ENCODE assay signal across 24 cellular contexts in the genomic region with DNA sequence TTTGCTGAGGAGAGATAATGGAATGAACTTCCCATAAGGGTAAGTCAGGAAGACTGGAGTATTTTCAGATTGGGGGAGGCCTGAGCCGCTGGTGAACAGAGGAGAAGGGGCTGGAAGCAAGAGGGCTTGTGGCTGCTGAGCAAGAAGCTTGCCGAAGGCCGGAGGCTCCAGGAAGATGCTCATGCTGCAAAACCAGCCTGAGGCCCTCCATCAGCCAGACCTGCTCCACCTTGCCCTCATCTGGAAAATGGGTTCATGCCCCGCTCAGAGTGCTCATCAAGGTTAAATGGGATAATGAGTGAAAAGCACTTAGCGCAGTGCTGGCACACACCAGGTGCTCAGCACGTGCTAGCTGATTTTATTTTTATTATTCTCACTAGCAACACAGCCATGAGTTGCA.
"Had no signal": no experiment of that assay in that cellular context is flagged by ENCODE, and none has a peak within 500 bp of the region (broad histone marks: within the 10 kb centered on the region; RNA-seq: fewer than 3 reads in every experiment).

No MANE protein-coding gene starts in this region.

- DNase-seq: dermis blood vessel endothelial cell; effector memory CD4-positive, alpha-beta T cell; erythroblast; esophagus squamous epithelium; foreskin melanocyte; glutamatergic neuron; immature natural killer cell; islet precursor cell; mesenchymal stem cell; naive B cell; psoas muscle; spleen; stimulated activated CD4-positive, alpha-beta T cell treated with anti-CD3 and anti-CD28 coated beads, Interleukin-4, amount 100 ng/mL, for 4 hours; stimulated activated naive CD8-positive, alpha-beta T cell treated with anti-CD3 and anti-CD28 coated beads, Interleukin-15, Interleukin-2, amounts not matched to agents 100 U/mL and 50 U/mL, for 24 hours; testis had no signal

- H3K9me3 ChIP-seq: esophagus squamous epithelium, mucosa of descending colon, psoas muscle, spleen, testis, tibial artery had no signal

- H3K27me3 Mint-ChIP-seq: naive B cell; natural killer cell treated with Interleukin-12 subunit alpha and Interleukin-12 subunit beta and Interleukin-15 and Interleukin-18, amount 100 ng/mL, for 72 hours; type B pancreatic cell had no signal

- H3K4me1 Mint-ChIP-seq: immature natural killer cell, mesothelial cell of epicardium had no signal

- H3K36me3 ChIP-seq: esophagus squamous epithelium, spleen, tibial artery had no signal

- ATAC-seq: natural killer cell treated with Interleukin-12 subunit alpha and Interleukin-12 subunit beta and Interleukin-15 and Interleukin-18, amount 100 ng/mL, for 72 hours; psoas muscle; stimulated activated memory B cell treated with anti-CD40 and anti-IgM and Interleukin-4, amounts not matched to agents 10 μg/mL and 1 μg/mL and 100 μg/mL, for 72 hours; stimulated activated naive CD8-positive, alpha-beta T cell treated with anti-CD3 and anti-CD28 coated beads, Interleukin-15, Interleukin-2, amounts not matched to agents 100 U/mL and 50 U/mL, for 24 hours had no signal

- H3K27me3 ChIP-seq: spleen, testis had no signal

- H3K27ac Mint-ChIP-seq: mesothelial cell of epicardium; natural killer cell treated with Interleukin-12 subunit alpha and Interleukin-12 subunit beta and Interleukin-15 and Interleukin-18, amount 100 ng/mL, for 72 hours; stimulated activated memory B cell treated with anti-CD40 and anti-IgM and Interleukin-4, amounts not matched to agents 10 μg/mL and 1 μg/mL and 100 μg/mL, for 72 hours had no signal

- H3K4me1 ChIP-seq: esophagus squamous epithelium, psoas muscle, testis, tibial artery had no signal

- H3K4me3 ChIP-seq: coronary artery, esophagus squamous epithelium, mucosa of descending colon, psoas muscle, skin epidermis, spleen, testis, tibial artery had no signal

- H3K27ac ChIP-seq: coronary artery, esophagus squamous epithelium, psoas muscle, skin epidermis, spleen, testis, tibial artery had no signal

- H3K9me3 Mint-ChIP-seq: immature natural killer cell; mesothelial cell of epicardium; natural killer cell treated with Interleukin-12 subunit alpha and Interleukin-12 subunit beta and Interleukin-15 and Interleukin-18, amount 100 ng/mL, for 72 hours; neural crest cell; stimulated activated memory B cell treated with anti-CD40 and anti-IgM and Interleukin-4, amounts not matched to agents 10 μg/mL and 1 μg/mL and 100 μg/mL, for 72 hours; type B pancreatic cell had no signal

- H3K36me3 Mint-ChIP-seq: immature natural killer cell; naive B cell; natural killer cell treated with Interleukin-12 subunit alpha and Interleukin-12 subunit beta and Interleukin-15 and Interleukin-18, amount 100 ng/mL, for 72 hours; stimulated activated memory B cell treated with anti-CD40 and anti-IgM and Interleukin-4, amounts not matched to agents 10 μg/mL and 1 μg/mL and 100 μg/mL, for 72 hours; type B pancreatic cell had no signal

- H3K4me3 Mint-ChIP-seq: immature natural killer cell; mesothelial cell of epicardium; naive B cell; natural killer cell treated with Interleukin-12 subunit alpha and Interleukin-12 subunit beta and Interleukin-15 and Interleukin-18, amount 100 ng/mL, for 72 hours; neural crest cell; stimulated activated memory B cell treated with anti-CD40 and anti-IgM and Interleukin-4, amounts not matched to agents 10 μg/mL and 1 μg/mL and 100 μg/mL, for 72 hours; type B pancreatic cell had no signal
